Comparison of ENCODE assay signal across 1 cellular context in the genomic region with DNA sequence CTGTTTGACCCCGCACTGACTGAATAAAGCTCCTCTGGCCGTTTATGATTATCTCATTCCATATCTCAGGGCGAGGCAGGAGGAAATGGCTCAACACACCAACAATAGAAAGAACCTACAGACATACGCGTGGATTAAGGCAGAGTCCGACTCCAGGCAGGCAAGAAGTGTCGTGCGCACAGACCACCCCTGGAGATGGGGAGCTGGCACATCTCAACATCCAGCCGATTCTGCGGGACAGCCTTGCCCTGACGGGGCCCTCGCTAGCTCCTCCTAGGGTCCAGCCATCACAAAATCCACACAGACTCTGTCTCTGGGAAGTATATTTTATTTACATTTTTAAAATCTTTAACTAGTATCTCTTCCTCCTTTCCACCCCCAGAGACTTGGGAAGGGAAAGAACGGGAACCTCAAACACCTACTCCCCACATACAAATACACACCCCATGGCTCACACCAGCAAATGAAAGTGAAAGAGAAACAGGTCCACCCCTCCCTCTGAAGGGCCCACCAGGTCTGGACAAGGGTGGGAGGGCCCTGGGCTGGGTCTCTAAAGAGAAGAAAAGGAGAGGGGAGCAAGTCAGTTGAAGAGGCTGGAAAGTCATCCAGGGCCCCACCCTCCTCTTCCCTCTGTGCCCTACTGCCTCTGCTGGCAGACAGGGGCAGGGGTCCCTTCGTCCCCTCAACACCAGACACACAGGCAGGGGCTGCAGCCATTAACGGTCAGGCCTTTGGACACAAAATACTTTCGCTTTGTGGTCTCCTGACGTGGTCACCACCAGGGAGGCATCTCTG.
TF ChIP-seq lines count a peak whose summit lies in the region.

No MANE protein-coding gene starts in this region.

TF ChIP-seq in HepG2, 621 proteins besides CTCF, POLR2A, EP300 and RAD21:
- TF ChIP-seq ZNF883 (CRISPR knock-in tag; IDR thresholded peaks at IDR 0.05; ENCODE audit: not compliant biosample characterization), result peak; percentile 21
- 0 out of 2 replicates have a peak, but pooled peaks have one; percentile 0 for TF ChIP-seq ZKSCAN8 (CRISPR knock-in tag; IDR thresholded peaks at IDR 0.05; ENCODE audit: borderline replicate concordance)
- 0 out of 2 replicates have a peak, but pooled peaks have one; percentile 3 for TF ChIP-seq ZBTB7A (CRISPR knock-in tag; IDR thresholded peaks at IDR 0.05)
- peak; percentile 28; the same call in 1 of the 2 replicates for TF ChIP-seq ZNF75D (CRISPR knock-in tag; IDR thresholded peaks at IDR 0.05; ENCODE audit: borderline replicate concordance)
- TF ChIP-seq ZNF546 (CRISPR knock-in tag; conservative IDR thresholded peaks at IDR 0.05), result no peak
